ENCODE assay signal across 7 cellular contexts in the genomic region with DNA sequence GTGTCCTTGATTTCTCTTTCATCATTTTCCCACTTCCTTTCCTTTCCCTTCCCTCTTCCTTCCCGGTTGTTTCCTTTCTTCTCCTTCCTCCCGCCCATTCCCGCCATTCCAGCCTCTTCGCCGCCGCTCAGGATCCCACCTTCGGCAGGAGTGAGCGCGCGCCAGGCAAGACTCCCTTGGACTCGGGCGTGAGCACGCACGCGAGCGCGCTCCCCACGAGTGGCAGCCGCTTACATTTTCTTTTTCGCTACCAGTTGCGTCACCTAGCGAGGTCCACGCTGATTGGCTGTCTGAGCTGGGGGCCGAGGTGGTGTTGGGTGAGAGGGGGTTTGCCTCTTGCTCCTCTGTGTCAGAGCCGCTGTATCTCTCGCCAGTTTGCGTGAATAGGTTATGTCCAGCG. TPM values are rescaled to one million over a fixed set of nuclear protein-coding genes. Genes with fewer than 3 reads are reported as not detected.
DNase-seq lines count a peak whose midpoint lies in the region; ATAC-seq and TF ChIP-seq lines count a peak whose summit lies in the region.

No MANE protein-coding gene starts in this region.

- H3K4me1 Mint-ChIP-seq in HFFc6 (ENCODE audit: low read depth), result peaks cover 5% of the 10 kb centered on the region; the same call in 1 of the 2 replicates

- H3K9me3 Mint-ChIP-seq in HFFc6, result no peaks in the 10 kb centered on the region

- ATAC-seq in gastroesophageal sphincter (peak; percentile 67), GM21825 (IDR thresholded peaks at IDR 0.05; ENCODE audit: unreplicated experiment) (no peak), GM18511 (IDR thresholded peaks at IDR 0.05; ENCODE audit: unreplicated experiment) (no peak)

- H3K9me3 ChIP-seq in gastroesophageal sphincter, result no peaks in the 10 kb centered on the region

- DNase-seq in HFFc6 (peak; percentile 32), NCI-H2196 (lab: John Stamatoyannopoulos, UW; ENCODE audit: unreplicated experiment) (no peak)
- peak; percentile 26 to 44 for DNase-seq in activated T-cell treated with anti-CD3 and anti-CD28 coated beads, Interleukin-2, amount 50 U/mL, for 48 hours

- H3K27ac ChIP-seq in gastroesophageal sphincter (no peak overlapping the region), rectal smooth muscle tissue (ENCODE audit: low read depth, low read length) (no peak overlapping the region)

- no peak for TF ChIP-seq CTCF in HFFc6 (IDR thresholded peaks at IDR 0.05)
- no peak for TF ChIP-seq CTCF in gastroesophageal sphincter (IDR thresholded peaks at IDR 0.05)

- H3K27me3 ChIP-seq in gastroesophageal sphincter (peaks cover 35% of the 10 kb centered on the region), rectal smooth muscle tissue (ENCODE audit: control insufficient read depth, insufficient read depth, low read length) (no peaks in the 10 kb centered on the region)

- no peak overlapping the region for H3K27ac Mint-ChIP-seq in HFFc6

- no peak for TF ChIP-seq POLR2A in gastroesophageal sphincter (IDR thresholded peaks at IDR 0.05)

- H3K4me3 ChIP-seq in gastroesophageal sphincter (peak overlapping the region; percentile 19 to 45), rectal smooth muscle tissue (ENCODE audit: low read length) (peak overlapping the region; percentile 47)

- H3K36me3 ChIP-seq in gastroesophageal sphincter, result no peaks in the 10 kb centered on the region
- H3K36me3 ChIP-seq in rectal smooth muscle tissue (ENCODE audit: control insufficient read depth, insufficient read depth, low read length), result no peaks in the 10 kb centered on the region

- no peak for TF ChIP-seq EP300 in gastroesophageal sphincter (IDR thresholded peaks at IDR 0.05)

- H3K4me1 ChIP-seq in gastroesophageal sphincter, result no peaks in the 10 kb centered on the region
- no peaks in the 10 kb centered on the region for H3K4me1 ChIP-seq in rectal smooth muscle tissue (ENCODE audit: control insufficient read depth, insufficient read depth, low read length)

- H3K9ac ChIP-seq in rectal smooth muscle tissue (ENCODE audit: low read length), result no peak overlapping the region

- peaks cover 31% of the 10 kb centered on the region for H3K27me3 Mint-ChIP-seq in HFFc6 (ENCODE audit: insufficient read depth)

- H3K4me3 Mint-ChIP-seq in HFFc6, result peak overlapping the region; percentile 79

- no peaks in the 10 kb centered on the region for H3K36me3 Mint-ChIP-seq in HFFc6 (ENCODE audit: low read depth)

- WGBS in gastroesophageal sphincter (ENCODE audit: low coverage in 1 of 2), 2 donors, result 44% methylated on average over 21 of the region's 28 CpGs; no CpG with 5 or more reads in 1 of the 2 donors

RNA-seq across cellular contexts. Expression of a gene that starts 11.8 kb away (rescaled TPM):
- not detected for total RNA-seq in HFFc6 (2021; fragmentation: NEBNext Ultra II Directional; extraction: Animal tissue kit (Norgen Biotek cat#: 25700))
- not detected for total RNA-seq in gastroesophageal sphincter

RNA-seq across cellular contexts. Expression of a gene that starts 24.9 kb away (rescaled TPM):
- not detected for total RNA-seq in HFFc6 (2021; fragmentation: NEBNext Ultra II Directional; extraction: Animal tissue kit (Norgen Biotek cat#: 25700))
- total RNA-seq in gastroesophageal sphincter, result not detected

RNA-seq across cellular contexts. Expression of a gene that starts 39.3 kb away (rescaled TPM):
- total RNA-seq in HFFc6 (2021; fragmentation: NEBNext Ultra II Directional; extraction: Animal tissue kit (Norgen Biotek cat#: 25700)), result 10 to 100 TPM; 30.2 to 42.2 (median 34.4) TPM
- 10 to 100 TPM; 31.4 to 40.6 (median 33.2) TPM for total RNA-seq in gastroesophageal sphincter

RNA-seq across cellular contexts. Expression of a gene that starts 51.1 kb away (rescaled TPM):
- 10 to 100 TPM; 17.7 to 21.8 (median 19.2) TPM for total RNA-seq in HFFc6 (2021; fragmentation: NEBNext Ultra II Directional; extraction: Animal tissue kit (Norgen Biotek cat#: 25700))
- 10 to 100 TPM; 20.4 to 43.3 (median 31.0) TPM for total RNA-seq in gastroesophageal sphincter
